ENCODE assay signal across 8 cellular contexts in the genomic region with DNA sequence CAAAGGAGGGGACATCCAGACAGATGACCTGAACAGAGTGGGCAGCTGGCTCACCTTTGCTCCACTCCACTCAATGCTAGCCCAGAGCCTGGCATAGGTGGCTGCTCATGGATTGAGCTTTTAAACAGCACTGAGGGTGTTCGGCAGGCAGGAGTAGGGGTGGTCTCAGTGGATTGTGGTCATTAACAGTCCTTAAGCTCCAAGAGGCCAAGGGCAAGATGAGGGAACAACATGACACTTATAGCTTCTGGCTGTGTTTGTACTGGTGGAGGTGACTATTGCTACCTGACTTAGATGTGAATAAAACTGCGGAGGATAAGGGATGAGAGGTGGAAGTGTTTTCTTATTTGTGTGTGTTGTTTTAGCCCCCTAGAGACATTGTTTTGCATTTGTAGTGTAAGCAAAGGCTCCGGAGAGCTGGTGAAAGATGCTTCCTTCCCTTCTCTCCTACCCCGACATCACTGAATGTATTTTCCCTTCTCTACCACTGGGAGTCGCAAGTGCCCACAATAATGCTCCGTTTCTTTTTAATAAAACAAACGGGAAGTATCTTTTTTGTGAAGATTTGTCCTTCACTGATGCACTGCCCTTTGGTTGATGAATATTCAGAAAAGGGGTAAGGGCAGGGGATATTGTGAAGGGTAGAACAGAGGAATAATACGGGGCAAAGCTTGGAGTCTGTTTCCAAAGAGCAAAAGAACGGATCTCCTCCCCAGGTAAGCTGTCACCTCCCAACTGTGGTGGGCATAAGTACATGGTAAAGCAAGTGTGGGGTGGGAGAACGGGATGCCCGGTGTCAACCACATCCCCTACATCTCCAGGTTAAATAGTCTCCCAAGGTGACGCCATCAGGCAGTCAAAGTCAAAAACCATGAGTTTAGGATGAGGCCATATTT. TPM values are rescaled to one million over a fixed set of nuclear protein-coding genes. Genes with fewer than 3 reads are reported as not detected.
A peak's percentile ranks its signal among the peaks of the same experiment; 100 is the strongest.
DNase-seq lines count a peak whose midpoint lies in the region; ATAC-seq and TF ChIP-seq lines count a peak whose summit lies in the region.

No MANE protein-coding gene starts in this region.

- DNase-seq in D341Med (ENCODE audit: low spot score) = peak; percentile 52
- DNase-seq in HPDE6-E6E7 (ENCODE audit: extremely low spot score) = peak; percentile 36
- DNase-seq in WERI-Rb-1 = no peak
- no peak for DNase-seq in right atrium auricular region (ENCODE audit: low spot score)
- DNase-seq in stromal cell of bone marrow (ENCODE audit: low read depth) = peak; percentile 21
- no peak for DNase-seq in NCI-H510A treated with DMSO at 0.1 percent for 48 hours (lab: John Stamatoyannopoulos, UW)
- DNase-seq in activated gamma-delta T cell (lab: John Stamatoyannopoulos, UW) = no peak

- no peaks in the 10 kb centered on the region for H3K27me3 ChIP-seq in WERI-Rb-1 (ENCODE audit: insufficient read depth, low read depth, severe bottlenecking)
- no peaks in the 10 kb centered on the region for H3K27me3 ChIP-seq in right atrium auricular region

- peak; percentile 88 for ATAC-seq in GM19043 (IDR thresholded peaks at IDR 0.05; ENCODE audit: low read depth, unreplicated experiment)

- no peaks in the 10 kb centered on the region for H3K4me1 ChIP-seq in right atrium auricular region

- H3K27ac ChIP-seq in WERI-Rb-1 (no peak overlapping the region), right atrium auricular region (no peak overlapping the region)

- H3K9me3 ChIP-seq in WERI-Rb-1 (ENCODE audit: severe bottlenecking) (no peaks in the 10 kb centered on the region), right atrium auricular region (no peaks in the 10 kb centered on the region)

- H3K4me3 ChIP-seq in WERI-Rb-1 (ENCODE audit: low read depth, low read length) = no peak overlapping the region
- no peak overlapping the region for H3K4me3 ChIP-seq in right atrium auricular region

- H3K36me3 ChIP-seq in WERI-Rb-1 (no peaks in the 10 kb centered on the region), right atrium auricular region (no peaks in the 10 kb centered on the region)

- TF ChIP-seq CTCF in WERI-Rb-1 (IDR thresholded peaks at IDR 0.05; ENCODE audit: low read depth, low read length) = peak; percentile 59
- peak; percentile 17 to 65 for TF ChIP-seq CTCF in right atrium auricular region (IDR thresholded peaks at IDR 0.05)

RNA-seq across cellular contexts. Expression of a gene that starts 27.5 kb away (rescaled TPM):
- total RNA-seq in right atrium auricular region = not detected

Comparison
In these comparisons a context has a peak if more than half of its experiments do, and no peak if none do; other contexts are left out.
1. DNase-seq: peak in D341Med (single experiment), HPDE6-E6E7 (single experiment) and stromal cell of bone marrow (single experiment); none in WERI-Rb-1 (single experiment), right atrium auricular region (single experiment), NCI-H510A treated with DMSO at 0.1 percent for 48 hours (single experiment) and activated gamma-delta T cell (single experiment).